Comparison of ENCODE assay signal across 11 cellular contexts in the genomic region with DNA sequence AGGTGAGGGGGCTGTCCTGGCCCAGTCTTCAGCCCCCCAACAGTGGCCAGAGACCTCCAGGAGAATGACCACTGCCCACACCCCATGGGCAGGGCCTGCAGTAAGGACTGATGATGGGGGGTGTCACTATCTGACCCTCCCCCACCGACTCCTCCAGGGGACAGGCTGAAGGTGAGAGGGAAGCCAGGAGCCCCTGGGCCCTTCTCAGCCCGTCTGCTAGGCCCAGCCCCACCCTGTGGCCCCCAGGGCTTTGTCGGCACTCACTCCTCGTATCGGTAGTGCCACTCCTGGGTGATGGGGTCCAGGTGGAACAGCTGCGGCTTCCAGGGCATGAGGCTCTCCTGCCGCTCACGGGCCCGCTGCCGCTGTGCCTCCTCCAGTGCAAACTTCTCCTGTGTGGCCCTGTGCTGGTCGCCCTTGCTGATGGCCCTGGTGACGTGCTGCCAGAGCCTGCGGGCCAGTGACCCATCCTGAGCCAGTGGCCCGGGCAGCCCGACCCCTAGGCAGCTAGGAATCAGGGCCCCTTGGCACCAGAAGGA.
"Had no signal": no experiment of that assay in that cellular context is flagged by ENCODE, and none has a peak within 500 bp of the region (broad histone marks: within the 10 kb centered on the region; RNA-seq: fewer than 3 reads in every experiment).

No MANE protein-coding gene starts in this region.

- H3K4me1 Mint-ChIP-seq: nephron had no signal

- H3K4me1 ChIP-seq: breast epithelium, uterus had no signal

- H3K27me3 Mint-ChIP-seq: stimulated activated naive CD8-positive, alpha-beta T cell treated with anti-CD3 and anti-CD28 coated beads, Interleukin-15, Interleukin-2, amounts not matched to agents 100 ng/mL and 50 ng/mL, for 24 hours had no signal

- H3K27me3 ChIP-seq: breast epithelium, dorsolateral prefrontal cortex, esophagus muscularis mucosa, uterus had no signal

- H3K27ac Mint-ChIP-seq: activated CD4-positive, alpha-beta memory T cell treated with anti-CD3 and anti-CD28 coated beads for 36 hours; activated T-helper 1 cell treated with anti-CD3 and anti-CD28 coated beads, Interleukin-12 subunit alpha, Interleukin-12 subunit beta, Interleukin-2, Interleukin-4 antibody, amounts not matched to agents 30 ng/mL and 10 ng/mL and 1 ng/mL, durations not matched to agents 14 hours and 24 hours and 36 hours; nephron; stimulated activated naive CD8-positive, alpha-beta T cell treated with anti-CD3 and anti-CD28 coated beads, Interleukin-15, Interleukin-2, amounts not matched to agents 100 ng/mL and 50 ng/mL, for 24 hours had no signal

- DNase-seq: activated CD4-positive, alpha-beta memory T cell treated with anti-CD3 and anti-CD28 coated beads for 36 hours; activated naive CD4-positive, alpha-beta T cell; stimulated activated CD4-positive, alpha-beta T cell treated with anti-CD3 and anti-CD28 coated beads, Interleukin-2, amount 100 ng/mL, for 48 hours; stimulated activated CD8-positive, alpha-beta memory T cell treated with anti-CD3 and anti-CD28 coated beads, Interleukin-4, amount 100 ng/mL, for 48 hours had no signal

- H3K4me3 Mint-ChIP-seq: activated CD4-positive, alpha-beta memory T cell treated with anti-CD3 and anti-CD28 coated beads for 36 hours; activated T-helper 1 cell treated with anti-CD3 and anti-CD28 coated beads, Interleukin-12 subunit alpha, Interleukin-12 subunit beta, Interleukin-2, Interleukin-4 antibody, amounts not matched to agents 30 ng/mL and 10 ng/mL and 1 ng/mL, durations not matched to agents 14 hours and 24 hours and 36 hours; nephron; stimulated activated naive CD8-positive, alpha-beta T cell treated with anti-CD3 and anti-CD28 coated beads, Interleukin-15, Interleukin-2, amounts not matched to agents 100 ng/mL and 50 ng/mL, for 24 hours had no signal

- H3K9me3 Mint-ChIP-seq: activated CD4-positive, alpha-beta memory T cell treated with anti-CD3 and anti-CD28 coated beads for 36 hours; activated T-helper 1 cell treated with anti-CD3 and anti-CD28 coated beads, Interleukin-12 subunit alpha, Interleukin-12 subunit beta, Interleukin-2, Interleukin-4 antibody, amounts not matched to agents 30 ng/mL and 10 ng/mL and 1 ng/mL, durations not matched to agents 14 hours and 24 hours and 36 hours; nephron; stimulated activated naive CD8-positive, alpha-beta T cell treated with anti-CD3 and anti-CD28 coated beads, Interleukin-15, Interleukin-2, amounts not matched to agents 100 ng/mL and 50 ng/mL, for 24 hours had no signal

- H3K9me3 ChIP-seq: breast epithelium, esophagus muscularis mucosa, uterus had no signal

- H3K27ac ChIP-seq: esophagus muscularis mucosa, uterus had no signal

- H3K36me3 ChIP-seq: breast epithelium, uterus had no signal

- H3K4me3 ChIP-seq: breast epithelium, dorsolateral prefrontal cortex, esophagus muscularis mucosa, uterus had no signal

- H3K36me3 Mint-ChIP-seq: activated CD4-positive, alpha-beta memory T cell treated with anti-CD3 and anti-CD28 coated beads for 36 hours had no signal
